Comparison of ENCODE assay signal across 19 cellular contexts in the genomic region with DNA sequence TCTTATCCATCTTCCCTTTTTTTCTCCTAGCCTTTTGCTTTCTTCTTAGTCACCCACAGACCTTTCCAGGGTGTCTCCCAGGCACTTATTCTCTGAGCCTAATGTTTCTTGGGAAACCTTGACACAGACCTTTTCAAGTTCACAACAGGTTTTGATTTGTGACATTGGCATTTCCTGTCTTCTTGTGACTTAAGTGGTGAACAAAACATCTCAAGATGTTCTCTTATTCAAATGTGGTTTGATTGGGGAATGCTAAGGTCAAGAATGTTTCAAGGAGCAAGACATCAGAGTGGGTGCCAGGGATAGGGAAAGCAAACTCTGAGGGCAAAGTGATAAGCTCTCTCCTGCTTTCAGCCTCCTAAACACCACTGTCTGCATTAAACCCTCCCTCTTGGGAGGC.
A peak's percentile ranks its signal among the peaks of the same experiment; 100 is the strongest.
DNase-seq lines count a peak whose midpoint lies in the region; ATAC-seq and TF ChIP-seq lines count a peak whose summit lies in the region.
"Had no signal": no experiment of that assay in that cellular context is flagged by ENCODE, and none has a peak within 500 bp of the region (broad histone marks: within the 10 kb centered on the region; RNA-seq: fewer than 3 reads in every experiment).

No MANE protein-coding gene starts in this region.

- no peaks in the 10 kb centered on the region for H3K36me3 ChIP-seq in neutrophil
- H3K36me3 ChIP-seq: BE2C, colonic mucosa, heart right ventricle, uterus, WERI-Rb-1 had no signal

- no peaks in the 10 kb centered on the region for H3K9me3 ChIP-seq in neutrophil
- H3K9me3 ChIP-seq: BE2C, colonic mucosa, heart right ventricle, uterus had no signal

- H3K27ac ChIP-seq in neutrophil = peak overlapping the region; percentile 85
- H3K27ac ChIP-seq: colonic mucosa, uterus, WERI-Rb-1 had no signal

- ATAC-seq in HG03571 (IDR thresholded peaks at IDR 0.05; ENCODE audit: unreplicated experiment) = no peak
- ATAC-seq: activated T-helper 17 cell treated with anti-CD3 and anti-CD28 coated beads, Interleukin-2, amount 50 U/mL, for 72 hours; heart right ventricle had no signal

- TF ChIP-seq CTCF in AG10803 (conservative IDR thresholded peaks at IDR 0.05; ENCODE audit: low read length) = no peak
- TF ChIP-seq CTCF in epithelial cell of esophagus (IDR thresholded peaks at IDR 0.05; ENCODE audit: insufficient read depth, low read depth, low read length, missing control alignments) = no peak
- TF ChIP-seq CTCF in neutrophil (IDR thresholded peaks at IDR 0.05) = no peak

- H3K4me3 ChIP-seq in AG10803 (ENCODE audit: low read length) (no peak overlapping the region), epithelial cell of esophagus (ENCODE audit: low read length) (no peak overlapping the region), neutrophil (ENCODE audit: low read depth in 1 of 2, low read length in 1 of 2) (no peak overlapping the region)
- H3K4me3 ChIP-seq: colonic mucosa, heart right ventricle, uterus had no signal

- H3K4me1 ChIP-seq in neutrophil (ENCODE audit: control insufficient read depth in 1 of 2, insufficient read depth in 1 of 2, low read depth in 1 of 2, low read length in 1 of 2) = peaks cover 48 to 49% of the 10 kb centered on the region in 2 experiments
- H3K4me1 ChIP-seq: BE2C, colonic mucosa, uterus had no signal

- DNase-seq in AG10803 (ENCODE audit: low read depth) = peak; percentile 95
- peak; percentile 21 for DNase-seq in LHCN-M2 (ENCODE audit: low read depth)
- peak; percentile 35 for DNase-seq in epithelial cell of esophagus (ENCODE audit: low read depth)
- DNase-seq in GDM1 (lab: John Stamatoyannopoulos, UW) = no peak
- no peak for DNase-seq in posterior vena cava (ENCODE audit: low spot score)
- no peak for DNase-seq in NCI-H524 treated with DMSO at 0.1 percent for 48 hours (lab: John Stamatoyannopoulos, UW)
- DNase-seq: amniotic stem cell, BE2C, colonic mucosa, DMS153, heart right ventricle, left colon, NCI-H2081, NCI-H526, uterus, WERI-Rb-1 had no signal

- no peaks in the 10 kb centered on the region for H3K27me3 ChIP-seq in neutrophil
- H3K27me3 ChIP-seq: BE2C, colonic mucosa, heart right ventricle, uterus had no signal

- intact Hi-C loops in posterior vena cava (cut with DNase I) = no loop called here

Comparison
In these comparisons a context has a peak if more than half of its experiments do, and no peak if none do; other contexts are left out.
1. DNase-seq: peak in AG10803 (single experiment), LHCN-M2 (single experiment) and epithelial cell of esophagus (single experiment); none in GDM1 (single experiment), posterior vena cava (single experiment) and NCI-H524 treated with DMSO at 0.1 percent for 48 hours (single experiment).